1 cellular context compared by ENCODE assay signal in the genomic region with DNA sequence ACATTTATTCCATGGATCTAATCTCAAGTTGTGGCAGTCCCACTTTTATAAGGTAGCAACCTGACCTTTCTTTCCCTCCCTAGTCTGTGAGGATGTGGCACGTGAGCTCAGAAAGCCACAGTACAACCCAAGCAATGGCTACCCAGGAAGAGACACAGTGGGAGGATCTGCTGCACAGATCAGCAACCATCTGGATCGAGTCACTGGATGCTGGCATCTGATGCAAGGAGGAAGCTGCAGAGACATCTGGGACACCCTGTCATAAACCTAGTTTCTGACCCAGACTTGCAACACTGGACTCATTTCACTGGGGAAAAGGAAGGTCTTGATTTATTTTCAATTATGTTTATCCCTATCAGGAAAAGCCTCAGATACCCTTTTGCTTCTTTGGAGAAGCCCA.
TF ChIP-seq lines count a peak whose summit lies in the region.

No MANE protein-coding gene starts in this region.

TF ChIP-seq in GM23338, 12 proteins besides CTCF, POLR2A, EP300 and RAD21 (continued from another document):
- TF ChIP-seq ZNF462 (CRISPR knock-in tag; IDR thresholded peaks at IDR 0.05): no peak
